Comparison of ENCODE assay signal across 8 cellular contexts in genomic region chr13:23375007-23375971, GRCh38. TPM values are rescaled to one million over a fixed set of nuclear protein-coding genes. Genes with fewer than 3 reads are reported as not detected.
A peak's percentile ranks its signal among the peaks of the same experiment; 100 is the strongest.
DNase-seq lines count a peak whose midpoint lies in the region; ATAC-seq, FAIRE-seq and TF ChIP-seq lines count a peak whose summit lies in the region.

No MANE protein-coding gene starts in this region.

- peak; percentile 84 for ATAC-seq in GM19467 (IDR thresholded peaks at IDR 0.05; ENCODE audit: unreplicated experiment)

- peaks cover 6 to 30% of the 10 kb centered on the region in 2 experiments for H3K79me2 ChIP-seq in H1 (ENCODE audit: control insufficient read depth in 1 of 2, insufficient read depth in 2 of 2, low read length in 2 of 2)

- H3K27me3 ChIP-seq in CD8-positive, alpha-beta memory T cell (ENCODE audit: insufficient read depth, low read length, poor library complexity, severe bottlenecking), result no peaks in the 10 kb centered on the region
- H3K27me3 ChIP-seq in H1 (replicated peaks in 1 of 4; ENCODE audit: control insufficient read depth in 3 of 4, extremely low read depth in 1 of 4, insufficient read depth in 3 of 4, low read length in 3 of 4), result no peaks in the 10 kb centered on the region

- peaks cover 7% of the 10 kb centered on the region for H3K36me3 ChIP-seq in CD8-positive, alpha-beta memory T cell (ENCODE audit: insufficient read depth, low read length)
- peaks cover under 1 to 17% (median 4%) of the 10 kb centered on the region in 4 experiments; a peak in 6 of 8 replicates for H3K36me3 ChIP-seq in H1 (ENCODE audit: control insufficient read depth in 2 of 4, insufficient read depth in 4 of 4, low read length in 3 of 4)

- H3K4me3 ChIP-seq in CD8-positive, alpha-beta memory T cell (ENCODE audit: low read length), result peak overlapping the region; percentile 59
- H3K4me3 ChIP-seq in H1 (ENCODE audit: extremely low read depth in 1 of 4, insufficient read depth in 2 of 4, low read depth in 3 of 4, low read length in 4 of 4), result peak overlapping the region; percentile 70 to 97 (median 75)

- H2BK120ac ChIP-seq in H1 (replicated peaks; ENCODE audit: low read depth, low read length), result no peak overlapping the region

- CTCF ChIA-PET in CD8-positive, alpha-beta memory T cell (lab: Charles Lee), result interaction anchor here (0.6 to 1.4 kb wide), 2 partner anchors 25 to 96 kb away, joined by 3 read pairs; no protein-coding TSS in a partner anchor
- CTCF ChIA-PET in H1 (lab: Charles Lee; ENCODE audit: partially characterized antibody), result no interaction called here

- TF ChIP-seq CTCF in H1 (IDR thresholded peaks at IDR 0.05; ENCODE audit: control extremely low read depth in 1 of 3, insufficient read depth in 1 of 3, low read depth in 1 of 3, low read length in 3 of 3), result no peak

- H2AK5ac ChIP-seq in H1 (ENCODE audit: low read depth, low read length), result no peak overlapping the region

- no peak; a peak in 1 of 4 replicates for TF ChIP-seq RAD21 in H1 (IDR thresholded peaks at IDR 0.05 in 1 of 2, conservative IDR thresholded peaks at IDR 0.05 in 1 of 2; ENCODE audit: low read depth in 2 of 2, low read length in 2 of 2)

- H3K4me2 ChIP-seq in H1 (ENCODE audit: insufficient read depth in 1 of 2, low read depth in 2 of 2, low read length in 2 of 2), result peak overlapping the region; percentile 67 to 79

- H2BK12ac ChIP-seq in H1 (ENCODE audit: low read depth, low read length), result no peak overlapping the region; the same call in 1 of the 2 replicates

- H4K91ac ChIP-seq in H1 (replicated peaks; ENCODE audit: insufficient read length, low read length), result peak overlapping the region; percentile 58

- H3K56ac ChIP-seq in H1 (replicated peaks; ENCODE audit: insufficient read length, low read depth, low read length), result peak overlapping the region; percentile 17

- peaks cover 3 to 29% (median 10%) of the 10 kb centered on the region in 3 donors for H3K36me3 Mint-ChIP-seq in CD8-positive, alpha-beta memory T cell

- H3K27ac ChIP-seq in CD8-positive, alpha-beta memory T cell (ENCODE audit: low read depth, low read length), result peak overlapping the region; percentile 57
- H3K27ac ChIP-seq in H1 (ENCODE audit: low read depth, low read length), result no peak overlapping the region

- H2BK20ac ChIP-seq in H1 (ENCODE audit: low read length), result 0 out of 2 replicates have a peak overlapping the region, but pooled peaks have one; percentile 38

- H3K14ac ChIP-seq in H1 (ENCODE audit: insufficient read length), result no peak overlapping the region

- H3K23ac ChIP-seq in H1 (ENCODE audit: insufficient read length), result no peak overlapping the region

- no peaks in the 10 kb centered on the region; the same call in 1 of the 2 replicates for H3K23me2 ChIP-seq in H1 (ENCODE audit: low read depth, low read length)

- peak overlapping the region; percentile 35 to 88 (median 79) for H3K4me3 Mint-ChIP-seq in CD8-positive, alpha-beta memory T cell

- H3K4me1 Mint-ChIP-seq in CD8-positive, alpha-beta memory T cell, result peaks cover 52 to 74% (median 67%) of the 10 kb centered on the region in 3 donors

- H3K9me3 Mint-ChIP-seq in CD8-positive, alpha-beta memory T cell, result peaks cover 0 to 2% (median 0%) of the 10 kb centered on the region in 5 donors

- H2BK5ac ChIP-seq in H1 (ENCODE audit: low read depth, low read length), result no peak overlapping the region

- TF ChIP-seq POLR2A in H1 (IDR thresholded peaks at IDR 0.05; ENCODE audit: control extremely low read depth in 1 of 2, low read depth in 2 of 2, low read length in 2 of 2), result peak in 1 of 2 experiments; percentile 45; a peak in 2 of 3 replicates

- H4K20me1 ChIP-seq in H1 (replicated peaks in 1 of 2; ENCODE audit: control insufficient read depth in 1 of 2, insufficient read depth in 2 of 2, low read length in 2 of 2), result peaks cover 0 to 6% of the 10 kb centered on the region in 2 experiments

- H3K18ac ChIP-seq in H1 (ENCODE audit: extremely low read depth, low read length), result peak overlapping the region; percentile 72

- no peak for FAIRE-seq in H1 (lab: Jason Lieb, UNC)

- H4K5ac ChIP-seq in H1 (ENCODE audit: insufficient read length, low read depth, low read length), result no peak overlapping the region

- H3K9me3 ChIP-seq in CD8-positive, alpha-beta memory T cell (ENCODE audit: low read length), result no peaks in the 10 kb centered on the region
- H3K9me3 ChIP-seq in H1 (ENCODE audit: insufficient read depth in 2 of 2, low read depth in 1 of 2, low read length in 1 of 2), result no peaks in the 10 kb centered on the region

- POLR2A ChIA-PET in CD8-positive, alpha-beta memory T cell (lab: Charles Lee), result interaction anchor here (0.8 to 1.1 kb wide), 2 partner anchors 54 to 1772 kb away, joined by 3 read pairs; partner anchors contain the start of gene MICU2
- POLR2A ChIA-PET in H1 (lab: Charles Lee; ENCODE audit: partially characterized antibody), result no interaction called here

- H3K9ac ChIP-seq in H1 (replicated peaks in 1 of 4; ENCODE audit: extremely low read depth in 1 of 4, low read depth in 3 of 4, low read length in 3 of 4), result peak overlapping the region; percentile 69 to 90 (median 80)

- H3K4me1 ChIP-seq in CD8-positive, alpha-beta memory T cell (ENCODE audit: insufficient read depth, low read length), result peaks cover 43% of the 10 kb centered on the region
- H3K4me1 ChIP-seq in H1 (replicated peaks in 1 of 4; ENCODE audit: control insufficient read depth in 3 of 4, insufficient read depth in 4 of 4, low read length in 3 of 4), result peaks cover 5 to 16% (median 8%) of the 10 kb centered on the region in 4 experiments; a peak in 6 of 7 replicates

- peak overlapping the region; percentile 98 for H2BK15ac ChIP-seq in H1 (ENCODE audit: low read length)

- H3K4ac ChIP-seq in H1 (replicated peaks; ENCODE audit: insufficient read length, low read depth, low read length), result peak overlapping the region; percentile 79

- peaks cover 12% of the 10 kb centered on the region for H3K79me1 ChIP-seq in H1 (ENCODE audit: low read depth, low read length)

- no peak overlapping the region for H2AFZ ChIP-seq in H1 (ENCODE audit: low read length)

- WGBS in H1 (ENCODE audit: extremely low coverage in 1 of 2, insufficient coverage in 1 of 2, insufficient read length in 1 of 2, insufficient replicate concordance in 2 of 2, low coverage in 1 of 2, low lambda C conversion rate in 2 of 2, missing lambda C conversion rate in 1 of 2), 2 experiments, result 6% methylated on average over 20 of the region's 116 CpGs; no CpG with 5 or more reads in 1 of the 2 experiments

- peak overlapping the region; percentile 89 for H4K8ac ChIP-seq in H1 (ENCODE audit: extremely low read depth, insufficient read depth, low read length)

- H3K27me3 Mint-ChIP-seq in CD8-positive, alpha-beta memory T cell, result no peaks in the 10 kb centered on the region

- DNase-seq in CD8-positive, alpha-beta memory T cell, result peak; percentile 91 to 97 (median 96)
- peak; percentile 26 for DNase-seq in HPDE6-E6E7 (ENCODE audit: extremely low spot score)
- peak; percentile 76 for DNase-seq in NK-92 (lab: John Stamatoyannopoulos, UW; ENCODE audit: unreplicated experiment)
- peak; percentile 87 to 97 (median 94) for DNase-seq in activated CD8-positive, alpha-beta memory T cell treated with anti-CD3 and anti-CD28 coated beads for 48 hours (ENCODE audit: low read depth in 2 of 3, low spot score in 2 of 3)
- peak; percentile 84 to 95 for DNase-seq in H1 (ENCODE audit: low read depth in 1 of 2, low spot score in 2 of 2)
- peak; percentile 99 for DNase-seq in mesenteric fat pad (ENCODE audit: low spot score)
- DNase-seq in stimulated activated CD8-positive, alpha-beta memory T cell treated with anti-CD3 and anti-CD28 coated beads, Interleukin-15, amount 100 ng/mL, for 1 hour (ENCODE audit: low read depth), result peak; percentile 98

- H3K27ac Mint-ChIP-seq in CD8-positive, alpha-beta memory T cell, result peak overlapping the region; percentile 67 to 83 (median 78)

- TF ChIP-seq EP300 in H1 (IDR thresholded peaks at IDR 0.05; ENCODE audit: borderline replicate concordance in 1 of 2, low read depth in 2 of 2, low read length in 2 of 2), result no peak

TF ChIP-seq in H1, 55 proteins besides CTCF, POLR2A, EP300 and RAD21 (continues in another document):
- TF ChIP-seq KDM4A (IDR thresholded peaks at IDR 0.05; ENCODE audit: low read depth, low read length, severe bottlenecking) (peak; percentile 97), TAF7 (optimal IDR thresholded peaks at IDR 0.05; ENCODE audit: borderline replicate concordance, low read depth, low read length) (peak; percentile 21), TEAD4 (IDR thresholded peaks at IDR 0.05; ENCODE audit: low read depth, low read length) (no peak), RNF2 (IDR thresholded peaks at IDR 0.05; ENCODE audit: borderline replicate concordance, low read depth, low read length, missing control alignments, poor library complexity, severe bottlenecking) (no peak), POLR2AphosphoS5 (IDR thresholded peaks at IDR 0.05; ENCODE audit: low read depth, low read length) (0 out of 2 replicates have a peak, but pooled peaks have one; percentile 49), EZH2 (IDR thresholded peaks at IDR 0.05; ENCODE audit: low read depth, low read length, severe bottlenecking) (no peak), PHF8 (conservative IDR thresholded peaks at IDR 0.05; ENCODE audit: low read depth, low read length) (0 out of 2 replicates have a peak, but pooled peaks have one; percentile 44), CREB1 (IDR thresholded peaks at IDR 0.05) (peak; percentile 41; the same call in 1 of the 2 replicates), TAF1 (IDR thresholded peaks at IDR 0.05; ENCODE audit: low read depth, low read length) (peak; percentile 53; the same call in 1 of the 2 replicates)

RNA-seq across cellular contexts. Expression of gene SACS, which starts 58.2 kb away (rescaled TPM):
- 10 to 100 TPM; 48.1 to 50.6 TPM for total RNA-seq in CD8-positive, alpha-beta memory T cell
- polyA plus RNA-seq in CD8-positive, alpha-beta memory T cell, result 7.8 TPM
- total RNA-seq in H1 (2021; fragmentation: NEBNext Ultra II Directional; extraction: Animal tissue kit (Norgen Biotek cat#: 25700)), result 51.3 and 54.2 TPM in 2 replicates
- polyA plus RNA-seq in H1 (2011; rRNA removed), result 11.0 and 17.4 TPM in 2 replicates
- polyA plus RNA-seq in H1 (2011; cell fraction: cytosol; rRNA removed), result 14.2 TPM
- 54.3 TPM for polyA plus RNA-seq in H1 (2011; cell fraction: nucleus; rRNA removed)
- 9.6 to 23.4 TPM (median 16.3 TPM) in 4 replicates for polyA plus RNA-seq in H1 (2012, experiment 1 of 2)
- 1.5 TPM for polyA plus RNA-seq in H1 (2012, experiment 2 of 2)
- polyA plus RNA-seq in H1 (2013, experiment 1 of 2), result 23.0 TPM
- 18.6 TPM for polyA plus RNA-seq in H1 (2013, experiment 2 of 2)
- 171 and 240 TPM in 2 replicates for polyA minus RNA-seq in H1 (2011; rRNA and poly(A)+ RNA removed)
- polyA minus RNA-seq in H1 (2011; cell fraction: cytosol; rRNA and poly(A)+ RNA removed), result 50.0 TPM
- 177 TPM for polyA minus RNA-seq in H1 (2011; cell fraction: nucleus; rRNA and poly(A)+ RNA removed)
- total RNA-seq in mesenteric fat pad, result 10.8 TPM

Comparison
In these comparisons a context has a peak if more than half of its experiments do, and no peak if none do; other contexts are left out.
1. DNase-seq: peak in every context shown above with its lines; median percentile 99 in mesenteric fat pad; 98 in stimulated activated CD8-positive, alpha-beta memory T cell treated with anti-CD3 and anti-CD28 coated beads, Interleukin-15, amount 100 ng/mL, for 1 hour; 96 in CD8-positive, alpha-beta memory T cell; 94 in activated CD8-positive, alpha-beta memory T cell treated with anti-CD3 and anti-CD28 coated beads for 48 hours; 90 in H1; 76 in NK-92; 26 in HPDE6-E6E7.